ENCODE assay signal across 16 cellular contexts in genomic region chr2:224286923-224287322, GRCh38.
DNase-seq lines count a peak whose midpoint lies in the region; ATAC-seq and TF ChIP-seq lines count a peak whose summit lies in the region.
"Had no signal": no experiment of that assay in that cellular context is flagged by ENCODE, and none has a peak within 500 bp of the region (broad histone marks: within the 10 kb centered on the region; RNA-seq: fewer than 3 reads in every experiment).

No MANE protein-coding gene starts in this region.

- no peaks in the 10 kb centered on the region for H4K20me1 ChIP-seq in smooth muscle cell (ENCODE audit: low read depth)

- H3K4me1 ChIP-seq in smooth muscle cell (ENCODE audit: low read depth) = no peaks in the 10 kb centered on the region

- no peak overlapping the region for H3K4me3 ChIP-seq in WERI-Rb-1 (ENCODE audit: low read depth, low read length)
- H3K4me3 ChIP-seq in smooth muscle cell = no peak overlapping the region

- peaks cover 42% of the 10 kb centered on the region for H3K27me3 Mint-ChIP-seq in activated T-cell treated with anti-CD3 and anti-CD28 coated beads, Interleukin-2, amount 50 U/mL, for 72 hours (ENCODE audit: low read depth)

- WGBS in smooth muscle cell (ENCODE audit: low lambda C conversion rate) = 20% methylated on average over 2 of the region's 2 CpGs

- peak overlapping the region; percentile 5 for H3K9ac ChIP-seq in smooth muscle cell (ENCODE audit: low read depth)

- H3K9me3 Mint-ChIP-seq in activated T-cell treated with anti-CD3 and anti-CD28 coated beads, Interleukin-2, amount 50 U/mL, for 72 hours = no peaks in the 10 kb centered on the region
- H3K9me3 Mint-ChIP-seq: activated T-cell treated with anti-CD3 and anti-CD28 coated beads, Interleukin-2, amount 50 U/mL, for 24 hours; T-cell had no signal

- no peaks in the 10 kb centered on the region for H3K36me3 ChIP-seq in WERI-Rb-1
- H3K36me3 ChIP-seq in smooth muscle cell (ENCODE audit: low read depth) = no peaks in the 10 kb centered on the region

- H3K9me3 ChIP-seq in WERI-Rb-1 (ENCODE audit: severe bottlenecking) = no peaks in the 10 kb centered on the region
- H3K9me3 ChIP-seq in smooth muscle cell (replicated peaks; ENCODE audit: low read depth) = no peaks in the 10 kb centered on the region

- no peaks in the 10 kb centered on the region for H3K79me2 ChIP-seq in smooth muscle cell (ENCODE audit: low read depth)

- H3K27me3 ChIP-seq in WERI-Rb-1 (ENCODE audit: insufficient read depth, low read depth, severe bottlenecking) = no peaks in the 10 kb centered on the region
- H3K27me3 ChIP-seq in smooth muscle cell (ENCODE audit: low read depth) = no peaks in the 10 kb centered on the region

- 0 out of 2 replicates have a peak, but pooled peaks have one; percentile 20 for TF ChIP-seq CTCF in WERI-Rb-1 (IDR thresholded peaks at IDR 0.05; ENCODE audit: low read depth, low read length)
- TF ChIP-seq CTCF in smooth muscle cell (IDR thresholded peaks at IDR 0.05; ENCODE audit: borderline replicate concordance, insufficient read depth, poor library complexity, severe bottlenecking) = no peak

- H3K36me3 Mint-ChIP-seq in activated T-cell treated with anti-CD3 and anti-CD28 coated beads, Interleukin-2, amount 50 U/mL, for 72 hours (ENCODE audit: insufficient read depth in 2 of 2) = no peaks in the 10 kb centered on the region
- H3K36me3 Mint-ChIP-seq: T-cell had no signal

- H3K27ac Mint-ChIP-seq in activated T-cell treated with anti-CD3 and anti-CD28 coated beads, Interleukin-2, amount 50 U/mL, for 72 hours = no peak overlapping the region
- H3K27ac Mint-ChIP-seq: activated T-cell treated with anti-CD3 and anti-CD28 coated beads, Interleukin-2, amount 50 U/mL, for 24 hours; T-cell had no signal

- peak; percentile 47 to 55 for ATAC-seq in activated T-cell treated with anti-CD3 and anti-CD28 coated beads, Interleukin-2, amount 50 U/mL, for 72 hours (replicated peaks in 1 of 2)
- ATAC-seq in GM21447 (IDR thresholded peaks at IDR 0.05; ENCODE audit: unreplicated experiment) (no peak), HG03135 (IDR thresholded peaks at IDR 0.05; ENCODE audit: unreplicated experiment) (no peak)
- ATAC-seq: T-cell had no signal

- no peak overlapping the region for H3K4me3 Mint-ChIP-seq in activated T-cell treated with anti-CD3 and anti-CD28 coated beads, Interleukin-2, amount 50 U/mL, for 72 hours
- H3K4me3 Mint-ChIP-seq: activated T-cell treated with anti-CD3 and anti-CD28 coated beads, Interleukin-2, amount 50 U/mL, for 24 hours; T-cell had no signal

- peak overlapping the region; percentile 74 for H3K4me2 ChIP-seq in smooth muscle cell

- peak overlapping the region; percentile 62 for H2AFZ ChIP-seq in smooth muscle cell (ENCODE audit: low read depth)

- no peak for DNase-seq in activated T-cell treated with anti-CD3 and anti-CD28 coated beads, Interleukin-2, amount 50 U/mL, for 72 hours
- DNase-seq in activated T-cell treated with anti-CD3 and anti-CD28 coated beads for 4 hours = no peak
- peak; percentile 22 for DNase-seq in HT-29 (ENCODE audit: low spot score)
- DNase-seq in WERI-Rb-1 = no peak
- DNase-seq in smooth muscle cell (lab: John Stamatoyannopoulos, UW; ENCODE audit: unreplicated experiment) = no peak
- DNase-seq in NCI-H510A (lab: John Stamatoyannopoulos, UW) = no peak
- DNase-seq: activated CD4-positive, alpha-beta T cell treated with anti-CD3 and anti-CD28 coated beads for 1 hour; activated T-cell treated with anti-CD3 and anti-CD28 coated beads, Interleukin-2, amount 50 U/mL, for 24 hours; AML-193; DMS 273 treated with DMSO at 0.1 percent for 48 hours; head of caudate nucleus; NCI-H2029 treated with DMSO at 0.1 percent for 48 hours; T-cell had no signal

- H3F3A ChIP-seq in smooth muscle cell (ENCODE audit: low read depth) = peaks cover 7% of the 10 kb centered on the region

- H3K27ac ChIP-seq in WERI-Rb-1 = peak overlapping the region; percentile 11; the same call in 1 of the 2 replicates
- peak overlapping the region; percentile 14 for H3K27ac ChIP-seq in smooth muscle cell (ENCODE audit: low read depth)
- H3K27ac ChIP-seq: epithelial cell of prostate had no signal

- no peaks in the 10 kb centered on the region for H3K4me1 Mint-ChIP-seq in activated T-cell treated with anti-CD3 and anti-CD28 coated beads, Interleukin-2, amount 50 U/mL, for 72 hours (ENCODE audit: low read depth)
- H3K4me1 Mint-ChIP-seq: T-cell had no signal

Comparison
In these comparisons a context has a peak if more than half of its experiments do, and no peak if none do; other contexts are left out.
1. ATAC-seq: peak in activated T-cell treated with anti-CD3 and anti-CD28 coated beads, Interleukin-2, amount 50 U/mL, for 72 hours (2 of 2); none in GM21447 (single experiment) and HG03135 (single experiment).